Comparison of ENCODE assay signal across 8 cellular contexts in the genomic region with DNA sequence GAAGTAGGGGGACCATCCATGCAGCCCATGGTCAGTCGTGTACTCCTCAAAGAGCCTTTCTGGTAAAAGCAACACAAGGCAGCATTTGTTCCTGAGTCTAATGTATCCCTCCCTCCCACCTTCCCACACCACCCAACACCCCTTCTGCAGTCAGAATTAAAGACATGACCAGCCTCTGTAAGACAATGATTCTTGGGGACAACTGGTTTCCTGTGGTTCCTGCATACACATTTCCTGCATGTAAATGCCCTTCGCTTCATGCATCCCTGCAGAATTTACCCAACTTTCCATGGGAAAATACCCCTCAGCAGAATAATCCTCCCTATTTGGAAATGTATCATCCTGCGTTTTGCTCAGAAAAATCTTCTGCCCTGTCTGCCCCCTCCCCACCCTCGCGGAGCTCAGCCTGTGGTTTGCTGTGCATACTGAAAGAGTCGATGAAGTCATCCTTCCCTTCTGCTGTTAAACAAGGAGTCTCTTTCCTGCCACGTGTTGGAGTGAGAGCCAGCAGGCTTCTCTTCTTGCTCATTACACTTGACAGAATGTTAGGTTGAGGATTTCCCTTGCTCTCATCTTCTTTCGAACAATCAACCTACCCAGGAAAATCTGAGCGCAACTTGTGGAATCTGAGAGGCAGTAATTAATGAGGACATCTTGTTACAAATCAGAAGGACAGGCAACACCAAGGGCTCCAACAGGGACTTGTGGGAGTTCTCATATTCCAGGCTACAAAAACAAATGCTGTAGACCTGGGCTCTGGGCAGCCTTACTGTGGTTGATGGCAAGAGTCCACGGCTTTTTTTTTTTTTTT. TPM values are rescaled to one million over a fixed set of nuclear protein-coding genes. Genes with fewer than 3 reads are reported as not detected.
A peak's percentile ranks its signal among the peaks of the same experiment; 100 is the strongest.
DNase-seq lines count a peak whose midpoint lies in the region; ATAC-seq and TF ChIP-seq lines count a peak whose summit lies in the region.

No MANE protein-coding gene starts in this region.

- H3K27me3 Mint-ChIP-seq in naive thymus-derived CD8-positive, alpha-beta T cell: peaks cover 2 to 15% (median 6%) of the 10 kb centered on the region in 5 donors

- H3K4me3 Mint-ChIP-seq in naive thymus-derived CD8-positive, alpha-beta T cell: peak overlapping the region; percentile 24 to 74 (median 38)

- H3K4me2 ChIP-seq in PC-3 (ENCODE audit: low read length): no peak overlapping the region

- no peaks in the 10 kb centered on the region for H3F3A ChIP-seq in PC-3 (ENCODE audit: low read length, unreplicated experiment)

- H3K4me3 ChIP-seq in PC-3 (ENCODE audit: low read length): no peak overlapping the region

- no peaks in the 10 kb centered on the region for H3K9me2 ChIP-seq in PC-3 (replicated peaks; ENCODE audit: low read length)

- peak; percentile 56 for DNase-seq in activated CD4-positive, alpha-beta T cell treated with anti-CD3 and anti-CD28 coated beads for 48 hours
- no peak for DNase-seq in activated CD4-positive, alpha-beta T cell treated with anti-CD3 and anti-CD28 coated beads for 1 hour
- DNase-seq in PC-3 (peak; percentile 25), dermis blood vessel endothelial cell (peak; percentile 61), NCI-H82 (lab: John Stamatoyannopoulos, UW) (no peak), NCI-H1436 (lab: John Stamatoyannopoulos, UW) (no peak)
- peak in 2 of 10 donors; percentile 3 to 6 for DNase-seq in naive thymus-derived CD8-positive, alpha-beta T cell

- POLR2A ChIA-PET in PC-3 (lab: Charles Lee; ENCODE audit: unreplicated experiment): no interaction called here
- POLR2A ChIA-PET in naive thymus-derived CD8-positive, alpha-beta T cell (lab: Charles Lee): no interaction called here

- H3K79me2 ChIP-seq in PC-3 (ENCODE audit: low read length): no peaks in the 10 kb centered on the region

- CTCF ChIA-PET in PC-3 (lab: Charles Lee): no interaction called here

- no peaks in the 10 kb centered on the region for H4K20me1 ChIP-seq in PC-3 (ENCODE audit: low read length)

- H3K36me3 Mint-ChIP-seq in naive thymus-derived CD8-positive, alpha-beta T cell: no peaks in the 10 kb centered on the region

- H3K4me1 ChIP-seq in PC-3 (ENCODE audit: insufficient read depth, low read length): no peaks in the 10 kb centered on the region

- intact Hi-C loops in PC-3 (cut with micrococcal nuclease): no loop called here

- H3K27ac Mint-ChIP-seq in naive thymus-derived CD8-positive, alpha-beta T cell: peak overlapping the region in 1 of 10 donors; percentile 29

- no peaks in the 10 kb centered on the region for H3K9me3 ChIP-seq in PC-3 (ENCODE audit: low read length)

- no peak for TF ChIP-seq CTCF in PC-3 (conservative IDR thresholded peaks at IDR 0.05; ENCODE audit: low read depth, low read length)

- peaks cover 6 to 16% (median 9%) of the 10 kb centered on the region in 4 donors for H3K4me1 Mint-ChIP-seq in naive thymus-derived CD8-positive, alpha-beta T cell

- no TSS peak for BruUV-seq in PC-3 (replicated peaks; lab: Mats Ljungman, UMichigan)

- H3K9ac ChIP-seq in PC-3 (ENCODE audit: low read length): no peak overlapping the region

- no peaks in the 10 kb centered on the region for H3K36me3 ChIP-seq in PC-3 (ENCODE audit: low read depth, low read length)

- H2AFZ ChIP-seq in PC-3 (ENCODE audit: low read length): no peak overlapping the region

- no peak overlapping the region for H3K27ac ChIP-seq in PC-3 (ENCODE audit: low read length)

- H3K27me3 ChIP-seq in PC-3 (ENCODE audit: low read length): peaks cover 22% of the 10 kb centered on the region

- H3K9me3 Mint-ChIP-seq in naive thymus-derived CD8-positive, alpha-beta T cell: no peaks in the 10 kb centered on the region

- ATAC-seq in HG02885 (IDR thresholded peaks at IDR 0.05; ENCODE audit: poor library complexity, unreplicated experiment) (peak; percentile 79), PC-3 (peak; percentile 45; the same call in 1 of the 2 replicates)
- peak in 1 of 2 donors; percentile 56 for ATAC-seq in naive thymus-derived CD8-positive, alpha-beta T cell

RNA-seq across cellular contexts. Expression of a gene that starts 4.7 kb away (rescaled TPM):
- not detected in 2 replicates for total RNA-seq in PC-3 (2014; rRNA removed)
- not detected in 2 replicates for total RNA-seq in dermis blood vessel endothelial cell
- total RNA-seq in naive thymus-derived CD8-positive, alpha-beta T cell: not detected
- not detected for polyA plus RNA-seq in naive thymus-derived CD8-positive, alpha-beta T cell

RNA-seq across cellular contexts. Expression of a gene that starts 49.1 kb away (rescaled TPM):
- total RNA-seq in PC-3 (2014; rRNA removed) (18.8 and 21.8 TPM in 2 replicates), dermis blood vessel endothelial cell (27.1 and 27.4 TPM in 2 replicates)
- total RNA-seq in naive thymus-derived CD8-positive, alpha-beta T cell: 10 to 100 TPM; 32.5 to 32.6 TPM
- polyA plus RNA-seq in naive thymus-derived CD8-positive, alpha-beta T cell: 10 to 100 TPM; 44.8 to 55.4 (median 45.7) TPM

Comparison
In these comparisons a context has a peak if more than half of its experiments do, and no peak if none do; other contexts are left out.
1. DNase-seq: peak in activated CD4-positive, alpha-beta T cell treated with anti-CD3 and anti-CD28 coated beads for 48 hours (single experiment), PC-3 (single experiment) and dermis blood vessel endothelial cell (single experiment); none in activated CD4-positive, alpha-beta T cell treated with anti-CD3 and anti-CD28 coated beads for 1 hour (single experiment), NCI-H82 (single experiment) and NCI-H1436 (single experiment).